ENCODE assay signal across 6 cellular contexts in the genomic region with DNA sequence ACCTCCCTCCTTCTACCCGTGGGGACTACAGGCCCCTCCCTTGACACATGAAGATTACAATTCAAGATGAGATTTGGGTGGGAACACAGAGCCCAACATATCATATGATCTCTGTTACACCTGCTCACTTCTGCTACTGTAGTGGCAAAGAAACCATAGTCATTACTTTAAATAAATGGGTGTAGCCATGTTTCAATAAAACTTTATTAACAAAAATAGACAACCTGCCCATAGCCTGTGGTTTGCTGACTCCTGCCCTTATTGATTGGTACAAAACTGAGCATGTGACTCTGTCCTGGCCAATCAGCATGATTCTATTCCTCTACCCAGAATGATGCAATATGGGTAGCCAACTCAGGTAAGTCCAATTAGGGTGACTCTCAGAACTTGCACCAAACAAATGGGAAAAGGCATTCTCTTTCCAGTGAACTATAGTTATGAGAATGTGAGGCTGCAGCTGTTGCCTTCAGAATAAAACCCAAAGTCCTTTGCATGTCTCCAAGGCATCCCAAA.
"Had no signal": no experiment of that assay in that cellular context is flagged by ENCODE, and none has a peak within 500 bp of the region (broad histone marks: within the 10 kb centered on the region; RNA-seq: fewer than 3 reads in every experiment).

No MANE protein-coding gene starts in this region.

- DNase-seq: GOT3, H7, HFFc6 had no signal

- H3K4me3 Mint-ChIP-seq: HFFc6 had no signal

- H3K4me3 ChIP-seq: HAP-1 had no signal

- H3K27ac Mint-ChIP-seq: HFFc6 had no signal

- FAIRE-seq: HTR-8/SVneo had no signal

- H3K9ac ChIP-seq: KMS-11 had no signal

- H3K27ac ChIP-seq: KMS-11 had no signal

- H3K4me1 ChIP-seq: HAP-1 had no signal

- H3K36me3 ChIP-seq: HAP-1 had no signal

- H3K4me2 ChIP-seq: KMS-11 had no signal
